8 cellular contexts compared by ENCODE assay signal in the genomic region with DNA sequence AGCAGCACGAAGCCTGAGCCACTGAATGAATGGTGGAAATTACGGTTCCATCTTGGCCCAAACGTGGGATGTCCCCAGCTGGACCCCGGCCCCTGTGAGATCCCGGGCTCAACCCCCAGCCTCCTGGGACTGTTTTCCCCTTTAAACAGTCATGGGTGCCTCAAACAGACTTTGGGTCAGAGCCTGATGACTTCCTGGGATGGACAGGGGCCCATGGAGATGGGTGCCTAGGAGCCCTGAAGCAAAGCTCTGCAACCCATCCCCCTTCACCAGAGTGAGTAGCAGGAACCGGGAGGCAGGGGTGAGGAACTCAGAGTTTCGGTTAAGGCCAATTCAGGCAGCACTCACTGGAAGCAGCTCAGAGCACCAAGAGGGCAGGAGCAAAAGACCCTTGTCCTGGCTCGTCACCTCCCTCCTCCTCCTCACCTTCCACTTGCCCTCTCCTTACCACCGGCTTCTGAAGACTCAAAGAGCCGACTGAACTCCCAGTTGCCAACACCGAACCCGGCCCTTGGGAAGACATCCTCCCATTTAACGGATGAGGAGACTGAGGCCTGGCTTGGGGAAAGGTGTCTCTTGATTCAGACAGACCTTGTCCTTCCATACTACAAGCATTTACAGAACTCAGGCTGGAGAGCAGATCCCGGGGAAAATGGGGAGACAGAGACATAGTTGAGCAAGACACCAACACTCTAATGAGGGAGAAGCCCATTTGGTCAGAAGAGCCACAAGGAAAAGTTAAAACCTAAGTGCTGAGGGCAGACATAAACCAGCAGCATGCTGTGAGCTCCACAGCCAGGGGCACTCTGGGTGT. TPM values are rescaled to one million over a fixed set of nuclear protein-coding genes. Genes with fewer than 3 reads are reported as not detected.
DNase-seq lines count a peak whose midpoint lies in the region; ATAC-seq and TF ChIP-seq lines count a peak whose summit lies in the region.

No MANE protein-coding gene starts in this region.

- DNase-seq in AG09309 (ENCODE audit: low read depth) = no peak
- DNase-seq in LNCaP clone FGC (ENCODE audit: low read depth) = no peak
- no peak for DNase-seq in natural killer cell
- DNase-seq in middle frontal gyrus (ENCODE audit: extremely low spot score, low spot score) = no peak
- DNase-seq in NCI-H345 (lab: John Stamatoyannopoulos, UW) = no peak
- DNase-seq in GM13976 (ENCODE audit: low spot score) = no peak

- no peak for TF ChIP-seq CTCF in AG09309 (IDR thresholded peaks at IDR 0.05; ENCODE audit: control insufficient read depth, insufficient read depth, low read depth, low read length, missing control alignments)
- no peak for TF ChIP-seq CTCF in LNCaP clone FGC (IDR thresholded peaks at IDR 0.05; ENCODE audit: control insufficient read depth, extremely low read depth, insufficient read depth)
- TF ChIP-seq CTCF in natural killer cell (IDR thresholded peaks at IDR 0.05) = no peak
- TF ChIP-seq CTCF in GM13976 (IDR thresholded peaks at IDR 0.05; ENCODE audit: borderline replicate concordance, control extremely low read depth, extremely low read depth, insufficient read depth, missing control alignments) = no peak

- H3K4me3 Mint-ChIP-seq in natural killer cell = peak overlapping the region; percentile 67

- peaks cover 0 to 6% of the 10 kb centered on the region in 2 donors for H3K27me3 Mint-ChIP-seq in natural killer cell (ENCODE audit: low read depth in 2 of 2)

- no peaks in the 10 kb centered on the region for H3K9me3 Mint-ChIP-seq in natural killer cell

- H3K4me3 ChIP-seq in AG09309 (ENCODE audit: control insufficient read depth, low read depth, low read length) = peak overlapping the region; percentile 56
- H3K4me3 ChIP-seq in LNCaP clone FGC (ENCODE audit: low read depth, low read length) = peak overlapping the region; percentile 57

- ATAC-seq in natural killer cell = no peak
- no peak for ATAC-seq in HG03135 (IDR thresholded peaks at IDR 0.05; ENCODE audit: unreplicated experiment)

- peaks cover 0 to 22% of the 10 kb centered on the region in 2 donors for H3K4me1 Mint-ChIP-seq in natural killer cell

- H3K36me3 Mint-ChIP-seq in natural killer cell = no peaks in the 10 kb centered on the region

- peak overlapping the region; percentile 88 for H3K27ac ChIP-seq in cingulate gyrus (ENCODE audit: low read depth, low read length)

- no peak overlapping the region for H3K27ac Mint-ChIP-seq in natural killer cell

- in situ Hi-C loops in GM13976 (cut with MboI; ENCODE audit: low sequenced_read_pairs, unreplicated experiment) = no loop called here

- intact Hi-C loops in natural killer cell (cut with micrococcal nuclease) = no loop called here

RNA-seq across cellular contexts. Expression of a gene that starts 14.9 kb away (rescaled TPM):
- total RNA-seq in natural killer cell = 1 to 10 TPM in 1 of 3 donors, not detected in 2; 1.4 TPM
